Comparison of ENCODE assay signal across 6 cellular contexts in the genomic region with DNA sequence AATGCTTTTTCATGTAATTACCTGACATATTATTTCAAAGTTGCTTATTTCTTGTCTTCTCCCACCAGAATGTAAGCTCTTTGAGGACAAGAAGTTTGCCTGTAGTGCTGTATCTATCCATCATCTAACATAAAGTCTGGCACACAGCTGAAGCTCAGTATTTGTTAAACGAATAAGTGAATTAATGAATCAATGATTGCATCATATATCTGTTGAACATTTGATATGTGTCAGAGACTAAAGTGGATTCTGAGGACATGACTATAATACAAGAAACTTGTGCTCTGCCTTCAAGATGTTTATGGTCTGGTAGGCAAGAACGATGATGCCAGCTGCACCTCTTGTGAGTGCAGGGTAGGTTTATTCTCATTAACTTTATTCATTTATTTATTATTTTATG.
"Had no signal": no experiment of that assay in that cellular context is flagged by ENCODE, and none has a peak within 500 bp of the region (broad histone marks: within the 10 kb centered on the region; RNA-seq: fewer than 3 reads in every experiment).

No MANE protein-coding gene starts in this region.

- DNase-seq: Karpas-422, KBM-7, KG1 had no signal

- H3K4me2 ChIP-seq: KMS-11 had no signal

- H3K27ac ChIP-seq: HL-60, KMS-11 had no signal

- H3K9ac ChIP-seq: KMS-11 had no signal

- FAIRE-seq: HTR-8/SVneo had no signal
